In genomic region chr11:67304511-67305113, GRCh38 we compare ENCODE assay signal across 8 cellular contexts. TPM values are rescaled to one million over a fixed set of nuclear protein-coding genes. Genes with fewer than 3 reads are reported as not detected.
DNase-seq lines count a peak whose midpoint lies in the region; ATAC-seq and TF ChIP-seq lines count a peak whose summit lies in the region.

No MANE protein-coding gene starts in this region.

- in situ Hi-C loops in brain microvascular endothelial cell (cut with HindIII; ENCODE audit: low pct_ligation_motif_present, low sequenced_read_pairs): no loop called here

- H3K27ac ChIP-seq in brain microvascular endothelial cell: no peak overlapping the region
- no peak overlapping the region for H3K27ac ChIP-seq in liver (ENCODE audit: low read depth in 1 of 2, low read length in 2 of 2)
- peak overlapping the region; percentile 70 for H3K27ac ChIP-seq in temporal lobe (ENCODE audit: low read depth, low read length)

- H3K4me1 Mint-ChIP-seq in activated T-cell treated with anti-CD3 and anti-CD28 coated beads, Interleukin-2, amount 50 U/mL, for 4 hours (ENCODE audit: low read depth): peaks cover 11% of the 10 kb centered on the region

- WGBS in liver: 87% methylated on average over 14 of the region's 14 CpGs

- no peak for TF ChIP-seq CTCF in brain microvascular endothelial cell (IDR thresholded peaks at IDR 0.05; ENCODE audit: low read depth, low read length, missing control alignments)
- no peak for TF ChIP-seq CTCF in liver (IDR thresholded peaks at IDR 0.05; ENCODE audit: low read depth, low read length, missing input control)

- H3K36me3 ChIP-seq in brain microvascular endothelial cell (replicated peaks) (peaks cover 29% of the 10 kb centered on the region), liver (ENCODE audit: control insufficient read depth in 4 of 4, insufficient read depth in 3 of 4, low read depth in 1 of 4, low read length in 3 of 4) (peaks cover 6 to 26% (median 11%) of the 10 kb centered on the region in 4 donors), MG63 (peaks cover 6% of the 10 kb centered on the region; the same call in 1 of the 2 replicates)

- peak overlapping the region; percentile 68 for H3K4me3 Mint-ChIP-seq in activated T-cell treated with anti-CD3 and anti-CD28 coated beads, Interleukin-2, amount 50 U/mL, for 4 hours

- H3K27me3 Mint-ChIP-seq in activated T-cell treated with anti-CD3 and anti-CD28 coated beads, Interleukin-2, amount 50 U/mL, for 4 hours (ENCODE audit: low read depth): no peaks in the 10 kb centered on the region

- no peaks in the 10 kb centered on the region for H3K36me3 Mint-ChIP-seq in activated T-cell treated with anti-CD3 and anti-CD28 coated beads, Interleukin-2, amount 50 U/mL, for 4 hours (ENCODE audit: insufficient read depth)

- H3K27me3 ChIP-seq in brain microvascular endothelial cell (replicated peaks) (no peaks in the 10 kb centered on the region), liver (ENCODE audit: control insufficient read depth in 4 of 4, insufficient read depth in 4 of 4, low read length in 3 of 4) (no peaks in the 10 kb centered on the region), MG63 (no peaks in the 10 kb centered on the region)

- TF ChIP-seq RAD21 in liver (IDR thresholded peaks at IDR 0.05): no peak

- H3K9ac ChIP-seq in liver (ENCODE audit: low read depth in 1 of 2, low read length in 2 of 2): peak overlapping the region in 1 of 2 donors; percentile 50

- H3K9me3 ChIP-seq in liver (ENCODE audit: control insufficient read depth in 4 of 4, low read length in 3 of 4) (no peaks in the 10 kb centered on the region), MG63 (no peaks in the 10 kb centered on the region)

- peaks cover 13 to 35% (median 20%) of the 10 kb centered on the region in 4 donors for H3K4me1 ChIP-seq in liver (ENCODE audit: control insufficient read depth in 4 of 4, insufficient read depth in 4 of 4, low read length in 3 of 4)

- no peak for ATAC-seq in activated T-cell treated with anti-CD3 and anti-CD28 coated beads, Interleukin-2, amount 50 U/mL, for 4 hours

- no peaks in the 10 kb centered on the region for H3K9me3 Mint-ChIP-seq in activated T-cell treated with anti-CD3 and anti-CD28 coated beads, Interleukin-2, amount 50 U/mL, for 4 hours

- no peak for DNase-seq in activated T-cell treated with anti-CD3 and anti-CD28 coated beads, Interleukin-2, amount 50 U/mL, for 4 hours
- no peak for DNase-seq in activated T-cell treated with anti-CD3 and anti-CD28 coated beads for 4 hours
- DNase-seq in brain microvascular endothelial cell: no peak
- DNase-seq in KG1 (lab: John Stamatoyannopoulos, UW): no peak
- DNase-seq in MG63: no peak
- DNase-seq in SKM-1 (lab: John Stamatoyannopoulos, UW; ENCODE audit: unreplicated experiment): no peak

- H3K4me3 ChIP-seq in brain microvascular endothelial cell (ENCODE audit: low read depth, low read length) (peak overlapping the region; percentile 72), liver (ENCODE audit: low read depth in 1 of 3, low read length in 3 of 3) (peak overlapping the region in 2 of 3 donors; percentile 83 to 88), MG63 (no peak overlapping the region)

TF ChIP-seq in liver, 16 proteins besides CTCF, POLR2A, EP300 and RAD21:
- TF ChIP-seq FOXA2 (IDR thresholded peaks at IDR 0.05) (no peak), YY1 (IDR thresholded peaks at IDR 0.05) (no peak), ATF3 (IDR thresholded peaks at IDR 0.05) (no peak), SP1 (IDR thresholded peaks at IDR 0.05) (no peak), TAF1 (conservative IDR thresholded peaks at IDR 0.05) (no peak), GABPA (IDR thresholded peaks at IDR 0.05 in 1 of 2, conservative IDR thresholded peaks at IDR 0.05 in 1 of 2) (no peak), FOXA1 (IDR thresholded peaks at IDR 0.05) (no peak), NR2F2 (IDR thresholded peaks at IDR 0.05) (no peak), ZBTB33 (IDR thresholded peaks at IDR 0.05) (no peak), JUND (IDR thresholded peaks at IDR 0.05) (no peak), MAX (IDR thresholded peaks at IDR 0.05) (no peak), HNF4G (IDR thresholded peaks at IDR 0.05) (no peak), RXRA (IDR thresholded peaks at IDR 0.05) (no peak), HNF4A (conservative IDR thresholded peaks at IDR 0.05) (no peak), REST (IDR thresholded peaks at IDR 0.05) (no peak), EGR1 (IDR thresholded peaks at IDR 0.05; ENCODE audit: low read depth in 2 of 2) (no peak)

RNA-seq across cellular contexts. Expression of gene SSH3, which starts 1.3 kb away (rescaled TPM):
- total RNA-seq in activated T-cell treated with anti-CD3 and anti-CD28 coated beads, Interleukin-2, amount 50 U/mL, for 4 hours: 1 to 10 TPM; 4.8 to 7.2 (median 6.6) TPM
- 10 to 100 TPM in 1 of 2 donors, 1 to 10 TPM in 1; 4.8 to 10.4 TPM for total RNA-seq in liver
- 1 to 10 TPM; 7.6 to 8.7 TPM for polyA plus RNA-seq in liver
- 7.9 TPM for total RNA-seq in temporal lobe
- total RNA-seq in MG63 (2014; rRNA removed; shearing (Covaris generic); ENCODE audit: low replicate concordance): 3.8 and 5.1 TPM in 2 replicates

RNA-seq across cellular contexts. Expression of gene ANKRD13D, which starts 15.5 kb away (rescaled TPM):
- total RNA-seq in activated T-cell treated with anti-CD3 and anti-CD28 coated beads, Interleukin-2, amount 50 U/mL, for 4 hours: 10 to 100 TPM; 67.7 to 75.4 (median 69.8) TPM
- total RNA-seq in liver: 10 to 100 TPM in 1 of 2 donors, 1 to 10 TPM in 1; 5.6 to 15.0 TPM
- 1 to 10 TPM; 5.5 to 6.1 TPM for polyA plus RNA-seq in liver
- total RNA-seq in temporal lobe: 39.1 TPM
- 17.2 and 25.8 TPM in 2 replicates for total RNA-seq in MG63 (2014; rRNA removed; shearing (Covaris generic); ENCODE audit: low replicate concordance)

RNA-seq across cellular contexts. Expression of gene GRK2, which starts 38.3 kb away (rescaled TPM):
- total RNA-seq in activated T-cell treated with anti-CD3 and anti-CD28 coated beads, Interleukin-2, amount 50 U/mL, for 4 hours: 100 to 1,000 TPM; 152 to 172 (median 171) TPM
- 10 to 100 TPM; 35.0 to 41.4 TPM for total RNA-seq in liver
- 10 to 100 TPM; 13.4 to 28.4 TPM for polyA plus RNA-seq in liver
- total RNA-seq in temporal lobe: 49.2 TPM
- 24.2 and 31.8 TPM in 2 replicates for total RNA-seq in MG63 (2014; rRNA removed; shearing (Covaris generic); ENCODE audit: low replicate concordance)

RNA-seq across cellular contexts. Expression of gene POLD4, which starts 48.7 kb away (rescaled TPM):
- 10 to 100 TPM; 16.4 to 23.8 (median 22.0) TPM for total RNA-seq in activated T-cell treated with anti-CD3 and anti-CD28 coated beads, Interleukin-2, amount 50 U/mL, for 4 hours
- total RNA-seq in liver (10 to 100 TPM; 18.8 to 53.0 TPM), temporal lobe (1.5 TPM)
- polyA plus RNA-seq in liver: 100 to 1,000 TPM; 119 to 246 TPM
- 17.3 and 40.1 TPM in 2 replicates for total RNA-seq in MG63 (2014; rRNA removed; shearing (Covaris generic); ENCODE audit: low replicate concordance)
